ENCODE assay signal across 17 cellular contexts in the genomic region with DNA sequence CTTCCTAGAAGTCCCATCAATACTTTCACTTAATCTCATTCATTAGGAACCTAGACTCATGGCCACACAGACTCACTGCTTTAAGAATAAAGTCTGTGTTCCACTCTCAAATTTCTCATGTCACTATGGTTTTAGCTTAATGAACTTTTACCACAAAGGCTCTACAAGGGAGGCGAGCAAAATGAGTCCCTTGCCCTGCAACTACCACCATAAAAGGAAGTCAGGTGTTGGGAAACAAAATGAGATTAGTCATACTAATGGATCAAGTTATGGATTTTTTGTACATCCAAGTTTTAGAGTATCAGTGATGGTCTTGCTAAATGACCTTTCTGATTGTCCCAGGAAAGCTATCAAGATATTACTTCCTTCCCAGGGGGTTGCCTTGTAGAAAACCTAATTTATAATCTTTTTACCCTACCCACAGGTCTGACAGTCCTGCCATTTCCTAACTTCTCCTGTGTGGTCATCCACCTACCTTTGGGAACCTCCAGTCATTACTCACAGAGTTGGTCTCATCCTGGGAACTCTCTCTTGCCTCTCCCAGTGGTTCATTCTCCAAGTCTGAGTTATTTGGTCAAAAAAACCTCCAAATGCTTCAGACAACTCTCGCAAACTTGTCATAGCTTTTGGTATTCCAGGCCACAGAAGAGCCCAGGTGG.
"Had no signal": no experiment of that assay in that cellular context is flagged by ENCODE, and none has a peak within 500 bp of the region (broad histone marks: within the 10 kb centered on the region; RNA-seq: fewer than 3 reads in every experiment).

No MANE protein-coding gene starts in this region.

- DNase-seq: activated B cell treated with CpG ODN at 0.5 μM for 24 hours; activated CD4-positive, alpha-beta T cell treated with anti-CD3 and anti-CD28 coated beads, Interleukin-2, amount 50 U/mL, for 1 hour; activated CD8-positive, alpha-beta memory T cell treated with anti-CD3 and anti-CD28 coated beads, Interleukin-2, amount 50 U/mL, for 4 hours; activated effector memory CD4-positive, alpha-beta T cell treated with Interleukin-2 at 50 U/mL for 16 hours; activated naive CD4-positive, alpha-beta T cell treated with anti-CD3 and anti-CD28 coated beads, Interleukin-2, amount 10 ng/mL, durations not matched to agents 7 days and 5 days; activated T-cell treated with anti-CD3 and anti-CD28 coated beads, Interleukin-2, amount 50 U/mL, for 48 hours; effector memory CD4-positive, alpha-beta T cell; foreskin fibroblast; midbrain; nucleus accumbens; stimulated activated CD8-positive, alpha-beta memory T cell treated with anti-CD3 and anti-CD28 coated beads, Interleukin-4, amount 100 ng/mL, for 48 hours; stimulated activated naive CD4-positive, alpha-beta T cell; T-helper 2 cell; thyroid gland had no signal

- H3K36me3 ChIP-seq: cardiac muscle cell, thyroid gland had no signal

- H3K4me3 ChIP-seq: ascending aorta, cardiac muscle cell, hepatocyte, thyroid gland had no signal

- H3K27me3 ChIP-seq: ascending aorta, cardiac muscle cell, hepatocyte, thyroid gland had no signal

- H3K9me3 ChIP-seq: ascending aorta, thyroid gland had no signal

- H3K4me1 ChIP-seq: ascending aorta, thyroid gland had no signal

- H3K27ac ChIP-seq: ascending aorta, cardiac muscle cell, hepatocyte, thyroid gland had no signal
